In genomic region chr5:1512541-1513291, GRCh38 we compare ENCODE assay signal across 12 cellular contexts. TPM values are rescaled to one million over a fixed set of nuclear protein-coding genes. Genes with fewer than 3 reads are reported as not detected.
A peak's percentile ranks its signal among the peaks of the same experiment; 100 is the strongest.
DNase-seq lines count a peak whose midpoint lies in the region; ATAC-seq, FAIRE-seq and TF ChIP-seq lines count a peak whose summit lies in the region.
"Had no signal": no experiment of that assay in that cellular context is flagged by ENCODE, and none has a peak within 500 bp of the region (broad histone marks: within the 10 kb centered on the region; RNA-seq: fewer than 3 reads in every experiment).

No MANE protein-coding gene starts in this region.

- no peak overlapping the region for H3K9ac ChIP-seq in GM12878 (ENCODE audit: control insufficient read depth, insufficient read depth, low read length)

- no peak overlapping the region for H3K4me3 Mint-ChIP-seq in activated naive CD4-positive, alpha-beta T cell treated with anti-CD3 and anti-CD28 coated beads, Interleukin-2, amount 10 ng/mL, durations not matched to agents 7 days and 5 days
- no peak overlapping the region for H3K4me3 Mint-ChIP-seq in activated naive CD4-positive, alpha-beta T cell treated with anti-CD3 and anti-CD28 coated beads for 36 hours
- H3K4me3 Mint-ChIP-seq in activated CD8-positive, alpha-beta T cell treated with anti-CD3 and anti-CD28 coated beads, Interleukin-2, amount 10 ng/mL, durations not matched to agents 7 days and 5 days, result no peak overlapping the region
- H3K4me3 Mint-ChIP-seq: activated naive CD8-positive, alpha-beta T cell had no signal

- ATAC-seq in GM12878 (no peak), mucosa of descending colon (no peak)
- no peak for ATAC-seq in activated CD8-positive, alpha-beta T cell treated with anti-CD3 and anti-CD28 coated beads, Interleukin-2, amount 10 ng/mL, durations not matched to agents 7 days and 5 days

- TF ChIP-seq POLR2A in GM12878 (IDR thresholded peaks at IDR 0.05; ENCODE audit: low read depth, low read length) (0 out of 2 replicates have a peak, but pooled peaks have one; percentile 14), uterus (IDR thresholded peaks at IDR 0.05) (no peak)

- no peak overlapping the region for H2AFZ ChIP-seq in GM12878 (ENCODE audit: control insufficient read depth, low read depth, low read length)

- peak overlapping the region; percentile 70 for H3K27ac Mint-ChIP-seq in activated naive CD4-positive, alpha-beta T cell treated with anti-CD3 and anti-CD28 coated beads, Interleukin-2, amount 10 ng/mL, durations not matched to agents 7 days and 5 days
- H3K27ac Mint-ChIP-seq in activated naive CD4-positive, alpha-beta T cell treated with anti-CD3 and anti-CD28 coated beads for 36 hours, result no peak overlapping the region
- H3K27ac Mint-ChIP-seq in activated CD8-positive, alpha-beta T cell treated with anti-CD3 and anti-CD28 coated beads, Interleukin-2, amount 10 ng/mL, durations not matched to agents 7 days and 5 days, result no peak overlapping the region
- H3K27ac Mint-ChIP-seq: activated naive CD8-positive, alpha-beta T cell had no signal

- WGBS in GM12878 (ENCODE audit: insufficient coverage, insufficient replicate concordance, low lambda C conversion rate, missing lambda C conversion rate), result 98% methylated on average over 23 of the region's 25 CpGs

- no peaks in the 10 kb centered on the region for H3K9me3 ChIP-seq in GM12878 (replicated peaks; ENCODE audit: control insufficient read depth, insufficient read depth, low read length)
- no peaks in the 10 kb centered on the region for H3K9me3 ChIP-seq in mucosa of descending colon
- no peaks in the 10 kb centered on the region for H3K9me3 ChIP-seq in uterus

- H3K27ac ChIP-seq in GM12878 (ENCODE audit: control insufficient read depth, insufficient read depth), result no peak overlapping the region
- no peak overlapping the region for H3K27ac ChIP-seq in uterus

- RAD21 ChIA-PET in GM12878 (lab: Charles Lee; ENCODE audit: unreplicated experiment), result no interaction called here

- peaks cover 8% of the 10 kb centered on the region for H3K36me3 Mint-ChIP-seq in activated naive CD4-positive, alpha-beta T cell treated with anti-CD3 and anti-CD28 coated beads, Interleukin-2, amount 10 ng/mL, durations not matched to agents 7 days and 5 days
- peaks cover 7% of the 10 kb centered on the region for H3K36me3 Mint-ChIP-seq in activated naive CD4-positive, alpha-beta T cell treated with anti-CD3 and anti-CD28 coated beads for 36 hours (ENCODE audit: low read depth)
- H3K36me3 Mint-ChIP-seq in activated CD8-positive, alpha-beta T cell treated with anti-CD3 and anti-CD28 coated beads, Interleukin-2, amount 10 ng/mL, durations not matched to agents 7 days and 5 days (ENCODE audit: low read depth), result peaks cover 8% of the 10 kb centered on the region
- H3K36me3 Mint-ChIP-seq: activated naive CD8-positive, alpha-beta T cell had no signal

- BruUV-seq in GM12878 (replicated peaks; lab: Mats Ljungman, UMichigan), result no TSS peak

- CTCF ChIA-PET in activated naive CD4-positive, alpha-beta T cell treated with anti-CD3 and anti-CD28 coated beads, Interleukin-2, amount 10 ng/mL, durations not matched to agents 7 days and 5 days (lab: Charles Lee), result no interaction called here
- CTCF ChIA-PET in activated naive CD4-positive, alpha-beta T cell treated with anti-CD3 and anti-CD28 coated beads for 36 hours (lab: Charles Lee), result no interaction called here
- CTCF ChIA-PET in GM12878 (lab: Yijun Ruan, JAX), result interaction anchor here (0.9 to 1.2 kb wide), 3 partner anchors 9 to 28 kb away, joined by 3 read pairs; no protein-coding TSS in a partner anchor
- CTCF ChIA-PET in activated CD8-positive, alpha-beta T cell treated with anti-CD3 and anti-CD28 coated beads, Interleukin-2, amount 10 ng/mL, durations not matched to agents 7 days and 5 days (lab: Charles Lee), result no interaction called here

- peak; percentile 16 for DNase-seq in activated naive CD4-positive, alpha-beta T cell treated with anti-CD3 and anti-CD28 coated beads, Interleukin-2, amount 10 ng/mL, durations not matched to agents 7 days and 5 days
- DNase-seq in activated naive CD4-positive, alpha-beta T cell treated with anti-CD3 and anti-CD28 coated beads for 36 hours, result no peak
- DNase-seq in GM12878 (ENCODE audit: low read depth, low spot score), result no peak
- DNase-seq in mucosa of descending colon, result peak; percentile 1 to 50 (median 14)
- peak; percentile 8 to 11 for DNase-seq in uterus
- DNase-seq in iPS-NIHi11 (ENCODE audit: low spot score), result no peak
- no peak for DNase-seq in NCI-H1930 (lab: John Stamatoyannopoulos, UW)
- no peak for DNase-seq in activated CD8-positive, alpha-beta T cell treated with anti-CD3 and anti-CD28 coated beads, Interleukin-2, amount 10 ng/mL, durations not matched to agents 7 days and 5 days
- DNase-seq: NCI-H69; stimulated activated CD4-positive, alpha-beta T cell treated with anti-CD3 and anti-CD28 coated beads, Interleukin-12 subunit alpha, Interleukin-12 subunit beta, amount 100 ng/mL, for 4 hours had no signal

- SMC1A ChIA-PET in GM12878 (lab: Charles Lee; ENCODE audit: uncharacterized antibody, unreplicated experiment), result interaction anchor here (1.9 kb wide), 1 partner anchor 9 kb away, joined by 8 read pairs; no protein-coding TSS in a partner anchor

- intact Hi-C loops in activated naive CD4-positive, alpha-beta T cell treated with anti-CD3 and anti-CD28 coated beads for 36 hours (cut with micrococcal nuclease), result no loop called here
- intact Hi-C loops in GM12878 (cut with micrococcal nuclease; ENCODE audit: unreplicated experiment) (no loop called here), mucosa of descending colon (cut with DNase I, micrococcal nuclease) (no loop called here), uterus (cut with DNase I; ENCODE audit: low total_unique reads) (no loop called here)

- H3K27me3 ChIP-seq in GM12878 (replicated peaks in 1 of 2; ENCODE audit: control insufficient read depth in 2 of 2, insufficient read depth in 2 of 2, low read length in 1 of 2) (no peaks in the 10 kb centered on the region), uterus (no peaks in the 10 kb centered on the region)

- POLR2A ChIA-PET in GM12878 (lab: Charles Lee), result no interaction called here
- POLR2A ChIA-PET in activated CD8-positive, alpha-beta T cell treated with anti-CD3 and anti-CD28 coated beads, Interleukin-2, amount 10 ng/mL, durations not matched to agents 7 days and 5 days (lab: Charles Lee), result no interaction called here

- H3K79me2 ChIP-seq in GM12878 (ENCODE audit: control insufficient read depth, insufficient read depth, low read length), result peaks cover 34% of the 10 kb centered on the region

- no peak for TF ChIP-seq RAD21 in GM12878 (IDR thresholded peaks at IDR 0.05; ENCODE audit: insufficient read depth, low read depth, low read length)

- H3K4me1 Mint-ChIP-seq in activated naive CD4-positive, alpha-beta T cell treated with anti-CD3 and anti-CD28 coated beads, Interleukin-2, amount 10 ng/mL, durations not matched to agents 7 days and 5 days, result peaks cover 6% of the 10 kb centered on the region
- peaks cover 22% of the 10 kb centered on the region for H3K4me1 Mint-ChIP-seq in activated naive CD4-positive, alpha-beta T cell treated with anti-CD3 and anti-CD28 coated beads for 36 hours (ENCODE audit: low read depth)
- peaks cover 20% of the 10 kb centered on the region for H3K4me1 Mint-ChIP-seq in activated CD8-positive, alpha-beta T cell treated with anti-CD3 and anti-CD28 coated beads, Interleukin-2, amount 10 ng/mL, durations not matched to agents 7 days and 5 days (ENCODE audit: low read depth)

- no peak for TF ChIP-seq EP300 in GM12878 (IDR thresholded peaks at IDR 0.05; ENCODE audit: borderline replicate concordance in 1 of 2, control insufficient read depth in 1 of 2, low read depth in 2 of 2, low read length in 2 of 2)

- H4K20me1 ChIP-seq in GM12878 (ENCODE audit: control insufficient read depth, insufficient read depth), result peaks cover 5% of the 10 kb centered on the region

- peaks cover 4% of the 10 kb centered on the region for H3K4me1 ChIP-seq in GM12878 (ENCODE audit: control insufficient read depth, insufficient read depth, low read length)
- no peaks in the 10 kb centered on the region for H3K4me1 ChIP-seq in mucosa of descending colon (ENCODE audit: low read depth)
- H3K4me1 ChIP-seq in uterus, result peaks cover 0 to 4% of the 10 kb centered on the region in 2 donors

- H3K4me3 ChIP-seq in GM12878 (no peak overlapping the region), mucosa of descending colon (no peak overlapping the region), uterus (no peak overlapping the region)

- no peaks in the 10 kb centered on the region for H3K9me3 Mint-ChIP-seq in activated naive CD4-positive, alpha-beta T cell treated with anti-CD3 and anti-CD28 coated beads, Interleukin-2, amount 10 ng/mL, durations not matched to agents 7 days and 5 days
- no peaks in the 10 kb centered on the region for H3K9me3 Mint-ChIP-seq in activated naive CD4-positive, alpha-beta T cell treated with anti-CD3 and anti-CD28 coated beads for 36 hours
- no peaks in the 10 kb centered on the region for H3K9me3 Mint-ChIP-seq in activated CD8-positive, alpha-beta T cell treated with anti-CD3 and anti-CD28 coated beads, Interleukin-2, amount 10 ng/mL, durations not matched to agents 7 days and 5 days (ENCODE audit: insufficient read depth)

- H3K4me2 ChIP-seq in GM12878 (ENCODE audit: control insufficient read depth, insufficient read depth), result no peak overlapping the region

- H3K36me3 ChIP-seq in GM12878 (ENCODE audit: control insufficient read depth in 2 of 2, insufficient read depth in 2 of 2, low read length in 1 of 2) (peaks cover 20 to 40% of the 10 kb centered on the region in 2 experiments), mucosa of descending colon (ENCODE audit: low read depth) (no peaks in the 10 kb centered on the region), uterus (no peaks in the 10 kb centered on the region)

- FAIRE-seq in GM12878 (lab: Jason Lieb, UNC), result no peak
- FAIRE-seq: TTC549 had no signal

- H3K27me3 Mint-ChIP-seq in activated naive CD4-positive, alpha-beta T cell treated with anti-CD3 and anti-CD28 coated beads, Interleukin-2, amount 10 ng/mL, durations not matched to agents 7 days and 5 days, result no peaks in the 10 kb centered on the region
- H3K27me3 Mint-ChIP-seq in activated naive CD4-positive, alpha-beta T cell treated with anti-CD3 and anti-CD28 coated beads for 36 hours (ENCODE audit: low read depth), result no peaks in the 10 kb centered on the region
- H3K27me3 Mint-ChIP-seq in activated CD8-positive, alpha-beta T cell treated with anti-CD3 and anti-CD28 coated beads, Interleukin-2, amount 10 ng/mL, durations not matched to agents 7 days and 5 days (ENCODE audit: low read depth), result no peaks in the 10 kb centered on the region
- H3K27me3 Mint-ChIP-seq: activated naive CD8-positive, alpha-beta T cell had no signal

- in situ Hi-C loops in GM12878 (cut with MboI), result no loop called here

- no peak for TF ChIP-seq CTCF in GM12878 (IDR thresholded peaks at IDR 0.05 in 2 of 3, conservative IDR thresholded peaks at IDR 0.05 in 1 of 3; ENCODE audit: control insufficient read depth in 2 of 3, extremely low read depth in 1 of 3, insufficient read depth in 1 of 3, low read depth in 3 of 3, low read length in 3 of 3)
- TF ChIP-seq CTCF in mucosa of descending colon (IDR thresholded peaks at IDR 0.05), result no peak
- TF ChIP-seq CTCF in uterus (IDR thresholded peaks at IDR 0.05), result no peak

RNA-seq across cellular contexts. Expression of gene LPCAT1, which starts 11.0 kb away (rescaled TPM):
- total RNA-seq in activated naive CD4-positive, alpha-beta T cell treated with anti-CD3 and anti-CD28 coated beads for 36 hours, result 10 to 100 TPM; 31.2 to 34.1 TPM
- 365 and 373 TPM in 2 replicates for total RNA-seq in GM12878 (2013; cell fraction: nucleolus; rRNA removed)
- total RNA-seq in GM12878 (2014; rRNA removed) (67.6 and 74.7 TPM in 2 replicates), GM12878 (2014; rRNA removed; fragmentation: Illumina TruSeq; extraction: Trizol) (58.9 and 59.4 TPM in 2 replicates), GM12878 (2021) (109 TPM in 2 replicates), mucosa of descending colon (10 to 100 TPM in 2 of 3 donors, 1 to 10 TPM in 1; 6.7 to 27.2 (median 26.0) TPM), uterus (10 to 100 TPM; 21.5 to 51.0 (median 40.0) TPM)
- 26.1 TPM for polyA plus RNA-seq in GM12878 (2011; ENCODE audit: low read depth)
- polyA plus RNA-seq in GM12878 (2011; rRNA removed) (63.6 and 70.6 TPM in 2 replicates), GM12878 (2014; fragmentation: Illumina TruSeq; extraction: Trizol) (84.5 and 93.5 TPM in 2 replicates), GM12878 (2014; fragmentation: Nextera tagmentation; extraction: Ambion mirVana) (1 to 10 TPM; 2.3 to 7.0 TPM), GM12878 (2014; rRNA removed) (94.1 and 94.8 TPM in 2 replicates), GM12878 (2016; fragmentation: Nextera tagmentation; extraction: Ambion mirVana) (10 to 100 TPM; 60.2 to 82.4 TPM)
- polyA plus RNA-seq in GM12878 (2011; cell fraction: cytosol; rRNA removed), result 70.3 and 92.5 TPM in 2 replicates
- 197 and 246 TPM in 2 replicates for polyA plus RNA-seq in GM12878 (2011; cell fraction: nucleus; rRNA removed)
- 41.3 and 58.7 TPM in 2 replicates for polyA plus RNA-seq in GM12878 (2012)
- polyA minus RNA-seq in GM12878 (2011; rRNA and poly(A)+ RNA removed), result 43.1 and 54.4 TPM in 2 replicates
- 25.0 and 34.6 TPM in 2 replicates for polyA minus RNA-seq in GM12878 (2011; cell fraction: cytosol; rRNA and poly(A)+ RNA removed)
- 71.8 and 93.6 TPM in 2 replicates for polyA minus RNA-seq in GM12878 (2011; cell fraction: nucleus; rRNA and poly(A)+ RNA removed)
- total RNA-seq in activated CD8-positive, alpha-beta T cell treated with anti-CD3 and anti-CD28 coated beads, Interleukin-2, amount 10 ng/mL, durations not matched to agents 7 days and 5 days, result 10 to 100 TPM; 60.8 to 68.3 TPM

Comparison
In these comparisons a context has a peak if more than half of its experiments do, and no peak if none do; other contexts are left out.
1. DNase-seq: peak in activated naive CD4-positive, alpha-beta T cell treated with anti-CD3 and anti-CD28 coated beads, Interleukin-2, amount 10 ng/mL, durations not matched to agents 7 days and 5 days (single experiment), mucosa of descending colon (3 of 3) and uterus (2 of 2); none in activated naive CD4-positive, alpha-beta T cell treated with anti-CD3 and anti-CD28 coated beads for 36 hours (single experiment), GM12878 (single experiment), iPS-NIHi11 (single experiment), NCI-H1930 (0 of 2) and activated CD8-positive, alpha-beta T cell treated with anti-CD3 and anti-CD28 coated beads, Interleukin-2, amount 10 ng/mL, durations not matched to agents 7 days and 5 days (single experiment).